Comparison of ENCODE assay signal across 1 cellular context in genomic region chr22:40950888-40951794, GRCh38.
TF ChIP-seq lines count a peak whose summit lies in the region.

RBX1 (plus strand) TSS chr22:40951378; CDS start chr22:40951399, 21 bp downstream.

TF ChIP-seq in HepG2, 621 proteins besides CTCF, POLR2A, EP300 and RAD21 (continued from another document and continues in another):
- no peak for TF ChIP-seq GMEB2 (CRISPR knock-in tag; IDR thresholded peaks at IDR 0.05; ENCODE audit: low read depth)
- TF ChIP-seq POLR2AphosphoS5 (IDR thresholded peaks at IDR 0.05; ENCODE audit: low read depth, low read length) = peak; percentile 79
- TF ChIP-seq ZNF333 (CRISPR knock-in tag; IDR thresholded peaks at IDR 0.05; ENCODE audit: borderline replicate concordance) = no peak
- TF ChIP-seq CBX1 (IDR thresholded peaks at IDR 0.05; ENCODE audit: low read depth) = no peak
- no peak for TF ChIP-seq CCAR2 (optimal IDR thresholded peaks at IDR 0.05; ENCODE audit: low read depth, low read length)
- no peak for TF ChIP-seq NBN (conservative IDR thresholded peaks at IDR 0.05)
- no peak for TF ChIP-seq ZFP41 (CRISPR knock-in tag; IDR thresholded peaks at IDR 0.05; ENCODE audit: borderline replicate concordance)
- peak; percentile 99 for TF ChIP-seq ZFP91 (CRISPR knock-in tag; IDR thresholded peaks at IDR 0.05; ENCODE audit: borderline replicate concordance)
- peak; percentile 66 for TF ChIP-seq IRF2 (CRISPR knock-in tag; IDR thresholded peaks at IDR 0.05)
- no peak for TF ChIP-seq ZNF230 (CRISPR knock-in tag; IDR thresholded peaks at IDR 0.05)
- TF ChIP-seq ARID4A (CRISPR knock-in tag; IDR thresholded peaks at IDR 0.05; ENCODE audit: borderline replicate concordance) = peak; percentile 78
- TF ChIP-seq SCMH1 (CRISPR knock-in tag; IDR thresholded peaks at IDR 0.05; ENCODE audit: borderline replicate concordance) = no peak
- peak; percentile 80 for TF ChIP-seq THAP11 (CRISPR knock-in tag; IDR thresholded peaks at IDR 0.05)
- TF ChIP-seq ZNF709 (CRISPR knock-in tag; IDR thresholded peaks at IDR 0.05) = 0 out of 2 replicates have a peak, but pooled peaks have one; percentile 42
- TF ChIP-seq FOXO4 (CRISPR knock-in tag; conservative IDR thresholded peaks at IDR 0.05) = no peak
- no peak for TF ChIP-seq ADNP (CRISPR knock-in tag; IDR thresholded peaks at IDR 0.05)
- TF ChIP-seq GABPB1 (CRISPR knock-in tag; IDR thresholded peaks at IDR 0.05) = peak; percentile 86
- TF ChIP-seq ZNF292 (CRISPR knock-in tag; IDR thresholded peaks at IDR 0.05; ENCODE audit: borderline replicate concordance, low read depth) = no peak
- TF ChIP-seq ZNF687 (CRISPR knock-in tag; IDR thresholded peaks at IDR 0.05) = peak; percentile 80
- peak; percentile 99 for TF ChIP-seq THAP9 (CRISPR knock-in tag; IDR thresholded peaks at IDR 0.05; ENCODE audit: borderline replicate concordance)
- TF ChIP-seq SALL1 (CRISPR knock-in tag; IDR thresholded peaks at IDR 0.05) = peak; percentile 66
- peak; percentile 51; the same call in 1 of the 2 replicates for TF ChIP-seq MXD3 (CRISPR knock-in tag; IDR thresholded peaks at IDR 0.05)
- 0 out of 2 replicates have a peak, but pooled peaks have one; percentile 7 for TF ChIP-seq ZNF644 (CRISPR knock-in tag; IDR thresholded peaks at IDR 0.05; ENCODE audit: low read depth)
- no peak for TF ChIP-seq ZNF652 (CRISPR knock-in tag; IDR thresholded peaks at IDR 0.05; ENCODE audit: borderline replicate concordance, low read depth)
- TF ChIP-seq ZNF430 (CRISPR knock-in tag; IDR thresholded peaks at IDR 0.05) = 0 out of 2 replicates have a peak, but pooled peaks have one; percentile 24
- TF ChIP-seq CREB1 (IDR thresholded peaks at IDR 0.05) = peak; percentile 75
- peak; percentile 87 for TF ChIP-seq CREB1 (CRISPR knock-in tag; IDR thresholded peaks at IDR 0.05)
- no peak; the same call in 1 of the 2 replicates for TF ChIP-seq AFF4 (CRISPR knock-in tag; IDR thresholded peaks at IDR 0.05)
- TF ChIP-seq TERF1 (CRISPR knock-in tag; IDR thresholded peaks at IDR 0.05) = 0 out of 2 replicates have a peak, but pooled peaks have one; percentile 68
- TF ChIP-seq RNF2 (conservative IDR thresholded peaks at IDR 0.05; ENCODE audit: low read depth) = no peak; the same call in 1 of the 2 replicates
- TF ChIP-seq SRSF1 (optimal IDR thresholded peaks at IDR 0.05; ENCODE audit: low read depth, low read length) = peak; percentile 6
- no peak for TF ChIP-seq E2F2 (CRISPR knock-in tag; IDR thresholded peaks at IDR 0.05; ENCODE audit: borderline replicate concordance)
- no peak for TF ChIP-seq NFIC (IDR thresholded peaks at IDR 0.05; ENCODE audit: low read length)
- no peak for TF ChIP-seq ZC3H4 (CRISPR knock-in tag; IDR thresholded peaks at IDR 0.05; ENCODE audit: borderline replicate concordance)
